ENCODE assay signal across 1 cellular context in genomic region chr7:106009511-106010226, GRCh38.
A peak's percentile ranks its signal among the peaks of the same experiment; 100 is the strongest.
TF ChIP-seq lines count a peak whose summit lies in the region.

No MANE protein-coding gene starts in this region.

TF ChIP-seq in K562, 482 proteins besides CTCF, POLR2A, EP300 and RAD21 (continued from another document and continues in another):
- no peak for TF ChIP-seq XRCC4 (IDR thresholded peaks at IDR 0.05; ENCODE audit: extremely low read depth, insufficient read depth, insufficient read length)
- no peak for TF ChIP-seq NFE2L1 (tag; IDR thresholded peaks at IDR 0.05; ENCODE audit: borderline replicate concordance, low read depth)
- TF ChIP-seq RREB1 (CRISPR knock-in tag; IDR thresholded peaks at IDR 0.05) = peak; percentile 79; the same call in 1 of the 2 replicates
- TF ChIP-seq CCNT2 (IDR thresholded peaks at IDR 0.05; ENCODE audit: borderline replicate concordance, extremely low read depth, insufficient read length, low read depth, low read length) = peak; percentile 54
- no peak for TF ChIP-seq MLX (CRISPR knock-in tag; conservative IDR thresholded peaks at IDR 0.05)
- peak; percentile 70 for TF ChIP-seq SMAD4 (CRISPR knock-in tag; conservative IDR thresholded peaks at IDR 0.05)
- peak; percentile 25; the same call in 1 of the 2 replicates for TF ChIP-seq TEAD4 (IDR thresholded peaks at IDR 0.05; ENCODE audit: low read length)
- TF ChIP-seq TEAD4 (CRISPR knock-in tag; IDR thresholded peaks at IDR 0.05; ENCODE audit: borderline replicate concordance) = no peak
- TF ChIP-seq MCM5 (IDR thresholded peaks at IDR 0.05; ENCODE audit: low read depth) = no peak
- TF ChIP-seq ZNF644 (tag; IDR thresholded peaks at IDR 0.05; ENCODE audit: low read depth) = no peak
- TF ChIP-seq STAG1 (CRISPR knock-in tag; IDR thresholded peaks at IDR 0.05; ENCODE audit: borderline replicate concordance) = peak; percentile 76; the same call in 1 of the 2 replicates
- TF ChIP-seq MEF2A (IDR thresholded peaks at IDR 0.05; ENCODE audit: control insufficient read depth, low read depth, low read length) = no peak
- no peak for TF ChIP-seq CREBBP (IDR thresholded peaks at IDR 0.05; ENCODE audit: low read depth, low read length)
- TF ChIP-seq BDP1 (IDR thresholded peaks at IDR 0.05; ENCODE audit: insufficient read depth, insufficient read length) = no peak
- TF ChIP-seq EZH2 (IDR thresholded peaks at IDR 0.05; ENCODE audit: borderline replicate concordance, low read depth, low read length) = no peak
- TF ChIP-seq ZNF668 (CRISPR knock-in tag; IDR thresholded peaks at IDR 0.05) = no peak
- TF ChIP-seq TCF7 (IDR thresholded peaks at IDR 0.05; ENCODE audit: borderline replicate concordance) = no peak
- no peak for TF ChIP-seq ZNF699 (CRISPR knock-in tag; IDR thresholded peaks at IDR 0.05; ENCODE audit: insufficient replicate concordance)
- TF ChIP-seq ZSCAN32 (CRISPR knock-in tag; IDR thresholded peaks at IDR 0.05) = 0 out of 2 replicates have a peak, but pooled peaks have one; percentile 2
- TF ChIP-seq ZNF609 (CRISPR knock-in tag; IDR thresholded peaks at IDR 0.05; ENCODE audit: borderline replicate concordance) = peak; percentile 59; the same call in 1 of the 2 replicates
- peak; percentile 75; the same call in 1 of the 2 replicates for TF ChIP-seq TFAP4 (CRISPR knock-in tag; IDR thresholded peaks at IDR 0.05; ENCODE audit: borderline replicate concordance)
- TF ChIP-seq ZNF12 (CRISPR knock-in tag; IDR thresholded peaks at IDR 0.05) = no peak
- TF ChIP-seq HBP1 (CRISPR knock-in tag; IDR thresholded peaks at IDR 0.05) = peak; percentile 80; the same call in 1 of the 2 replicates
- TF ChIP-seq E2F8 (IDR thresholded peaks at IDR 0.05; ENCODE audit: low read depth, partially characterized antibody) = no peak
- no peak for TF ChIP-seq ZBTB5 (IDR thresholded peaks at IDR 0.05)
- TF ChIP-seq HOMEZ (CRISPR knock-in tag; IDR thresholded peaks at IDR 0.05) = no peak
- TF ChIP-seq SRF (CRISPR knock-in tag; IDR thresholded peaks at IDR 0.05) = 0 out of 4 replicates have a peak, but pooled peaks of 1 of the 2 experiments have one; percentile 36
- no peak for TF ChIP-seq PRMT5 (CRISPR knock-in tag; IDR thresholded peaks at IDR 0.05)
- no peak for TF ChIP-seq POLR2AphosphoS2 (IDR thresholded peaks at IDR 0.05; ENCODE audit: low read length)
- no peak for TF ChIP-seq FOXJ2 (tag; IDR thresholded peaks at IDR 0.05)
- no peak for TF ChIP-seq MYBL2 (IDR thresholded peaks at IDR 0.05; ENCODE audit: low read depth)
- no peak for TF ChIP-seq MYBL2 (CRISPR knock-in tag; IDR thresholded peaks at IDR 0.05; ENCODE audit: borderline replicate concordance)
- TF ChIP-seq ZBTB26 (CRISPR knock-in tag; IDR thresholded peaks at IDR 0.05) = no peak; the same call in 1 of the 2 replicates
- TF ChIP-seq ZNF354B (CRISPR knock-in tag; IDR thresholded peaks at IDR 0.05) = no peak
- TF ChIP-seq POLR3A (IDR thresholded peaks at IDR 0.05; ENCODE audit: borderline replicate concordance, extremely low read depth, insufficient read depth, insufficient read length) = no peak
- no peak for TF ChIP-seq TAF9B (IDR thresholded peaks at IDR 0.05; ENCODE audit: partially characterized antibody)
- no peak for TF ChIP-seq ZNF121 (CRISPR knock-in tag; conservative IDR thresholded peaks at IDR 0.05)
- no peak for TF ChIP-seq ZNF146 (CRISPR knock-in tag; IDR thresholded peaks at IDR 0.05; ENCODE audit: unreplicated experiment)
